11 cellular contexts compared by ENCODE assay signal in genomic region chr1:230650300-230650699, GRCh38.
"Had no signal": no experiment of that assay in that cellular context is flagged by ENCODE, and none has a peak within 500 bp of the region (broad histone marks: within the 10 kb centered on the region; RNA-seq: fewer than 3 reads in every experiment).

No MANE protein-coding gene starts in this region.

- DNase-seq: GM23248, GOT3, H7, H9, HCEC 1CT, HFFc6 had no signal

- H3K9ac ChIP-seq: GM23248 had no signal

- H3K4me1 Mint-ChIP-seq: GM23338, H9 had no signal

- H3K4me1 ChIP-seq: HAP-1 had no signal

- H3K27ac ChIP-seq: GM23248 had no signal

- H3K9me3 ChIP-seq: HAP-1 had no signal

- H3K4me3 Mint-ChIP-seq: GM23338, H9, HFFc6 had no signal

- H3K4me2 ChIP-seq: GM23338 had no signal

- H2AFZ ChIP-seq: GM23248, GM23338 had no signal

- ATAC-seq: GM23338, HCT116 had no signal

- FAIRE-seq: H1, H54 had no signal

- H3K27ac Mint-ChIP-seq: GM23338, H9, HFFc6 had no signal

- H3K4me3 ChIP-seq: GM23248, GM23338, HAP-1 had no signal

- H3K36me3 ChIP-seq: HAP-1 had no signal
